Comparison of ENCODE assay signal across 17 cellular contexts in genomic region chr6:40377173-40377806, GRCh38.
"Had no signal": no experiment of that assay in that cellular context is flagged by ENCODE, and none has a peak within 500 bp of the region (broad histone marks: within the 10 kb centered on the region; RNA-seq: fewer than 3 reads in every experiment).

No MANE protein-coding gene starts in this region.

- ATAC-seq: activated T-helper 17 cell treated with anti-CD3 and anti-CD28 coated beads, Interleukin-2, amount 50 U/mL, for 72 hours; T-cell had no signal

- DNase-seq: activated B cell treated with CpG ODN at 0.5 μM for 24 hours; activated CD4-positive, alpha-beta T cell treated with anti-CD3 and anti-CD28 coated beads for 1 hour; activated CD4-positive, alpha-beta T cell treated with anti-CD3 and anti-CD28 coated beads, Interleukin-2, amount 50 U/mL, for 48 hours; activated gamma-delta T cell; activated naive CD4-positive, alpha-beta T cell treated with anti-CD3 and anti-CD28 coated beads for 36 hours; activated T-cell treated with anti-CD3 and anti-CD28 coated beads for 4 hours; Kasumi-1; NCI-H1436 treated with DMSO at 0.1 percent for 48 hours; NCI-H187; NCI-H510A treated with DMSO at 0.1 percent for 48 hours; PC-9; SHP77 treated with DMSO at 0.1 percent for 48 hours; T-cell had no signal

- H3K27ac Mint-ChIP-seq: activated B cell treated with CpG ODN at 0.5 μM for 24 hours; activated CD4-positive, alpha-beta T cell treated with anti-CD3 and anti-CD28 coated beads, Interleukin-2, amount 10 ng/mL, durations not matched to agents 24 days and 14 days; activated naive CD4-positive, alpha-beta T cell treated with anti-CD3 and anti-CD28 coated beads for 36 hours; activated naive CD8-positive, alpha-beta T cell; activated T-helper 17 cell treated with anti-CD3 and anti-CD28 coated beads, Interleukin-2, amount 50 U/mL, for 72 hours; T-cell had no signal

- H2AFZ ChIP-seq: PC-9 had no signal

- H3K4me3 ChIP-seq: breast epithelium, PC-9 had no signal

- H3K9me3 ChIP-seq: breast epithelium had no signal

- H3K4me1 Mint-ChIP-seq: activated B cell treated with CpG ODN at 0.5 μM for 24 hours; activated T-helper 17 cell treated with anti-CD3 and anti-CD28 coated beads, Interleukin-2, amount 50 U/mL, for 72 hours had no signal

- H3K4me2 ChIP-seq: PC-9 had no signal

- H3K27me3 Mint-ChIP-seq: activated CD4-positive, alpha-beta T cell treated with anti-CD3 and anti-CD28 coated beads, Interleukin-2, amount 10 ng/mL, durations not matched to agents 24 days and 14 days had no signal

- H3K36me3 ChIP-seq: breast epithelium had no signal

- H3K4me3 Mint-ChIP-seq: activated B cell treated with CpG ODN at 0.5 μM for 24 hours; activated CD4-positive, alpha-beta T cell treated with anti-CD3 and anti-CD28 coated beads, Interleukin-2, amount 10 ng/mL, durations not matched to agents 24 days and 14 days; activated naive CD4-positive, alpha-beta T cell treated with anti-CD3 and anti-CD28 coated beads for 36 hours; activated naive CD8-positive, alpha-beta T cell; activated T-helper 17 cell treated with anti-CD3 and anti-CD28 coated beads, Interleukin-2, amount 50 U/mL, for 72 hours; T-cell had no signal

- H3K27ac ChIP-seq: breast epithelium, PC-9 had no signal

- H3K36me3 Mint-ChIP-seq: activated naive CD8-positive, alpha-beta T cell; T-cell had no signal

- H3K4me1 ChIP-seq: breast epithelium had no signal

- H3K27me3 ChIP-seq: breast epithelium had no signal

- H3K9me3 Mint-ChIP-seq: activated B cell treated with CpG ODN at 0.5 μM for 24 hours; activated naive CD4-positive, alpha-beta T cell treated with anti-CD3 and anti-CD28 coated beads for 36 hours had no signal
